8 cellular contexts compared by ENCODE assay signal in genomic region chr1:17653728-17654351, GRCh38.
A peak's percentile ranks its signal among the peaks of the same experiment; 100 is the strongest.
DNase-seq lines count a peak whose midpoint lies in the region; ATAC-seq and TF ChIP-seq lines count a peak whose summit lies in the region.

No MANE protein-coding gene starts in this region.

- H3K4me1 Mint-ChIP-seq in WTC11 (no peaks in the 10 kb centered on the region), osteocyte (ENCODE audit: unreplicated experiment) (peaks cover 11% of the 10 kb centered on the region)

- H3K36me3 Mint-ChIP-seq in WTC11 (peaks cover 21% of the 10 kb centered on the region), osteocyte (ENCODE audit: unreplicated experiment) (peaks cover 18% of the 10 kb centered on the region)

- TF ChIP-seq CTCF in WTC11 (IDR thresholded peaks at IDR 0.05) (peak; percentile 61; the same call in 1 of the 2 replicates), osteocyte (IDR thresholded peaks at IDR 0.05) (peak; percentile 89)

- H3K9me3 Mint-ChIP-seq in WTC11 (no peaks in the 10 kb centered on the region), osteocyte (ENCODE audit: unreplicated experiment) (no peaks in the 10 kb centered on the region)

- H3K27me3 Mint-ChIP-seq in WTC11 (ENCODE audit: low read depth) (no peaks in the 10 kb centered on the region), osteocyte (ENCODE audit: unreplicated experiment) (no peaks in the 10 kb centered on the region)

- CTCF ChIA-PET in WTC11 (lab: Charles Lee), result interaction anchor here (0.7 to 3.0 kb wide), 11 partner anchors 8 to 581 kb away, joined by 3 to 22 read pairs (median 4); no protein-coding TSS in a partner anchor

- H3K4me3 Mint-ChIP-seq in WTC11 (no peak overlapping the region), osteocyte (ENCODE audit: unreplicated experiment) (no peak overlapping the region)

- POLR2A ChIA-PET in WTC11 (lab: Charles Lee), result interaction anchor here (0.6 kb wide), 1 partner anchor 935 kb away, joined by 3 read pairs; no protein-coding TSS in a partner anchor

- DNase-seq in NCI-H748 (lab: John Stamatoyannopoulos, UW; ENCODE audit: unreplicated experiment) (peak; percentile 20), NCI-H748 treated with DMSO at 0.1 percent for 48 hours (lab: John Stamatoyannopoulos, UW) (no peak), MV-4-11 (lab: John Stamatoyannopoulos, UW) (peak; percentile 21), WTC11 (ENCODE audit: low spot score) (peak; percentile 72), fibroblast of gingiva (ENCODE audit: low read depth) (peak; percentile 33), osteocyte (ENCODE audit: extremely low spot score, unreplicated experiment) (no peak), ureter (ENCODE audit: low spot score) (no peak)

- ATAC-seq in WTC11, result peak; percentile 87
- ATAC-seq in HG02642 (IDR thresholded peaks at IDR 0.05; ENCODE audit: poor library complexity, unreplicated experiment), result no peak

- H3K27ac Mint-ChIP-seq in WTC11 (no peak overlapping the region), osteocyte (ENCODE audit: unreplicated experiment) (peak overlapping the region; percentile 41)

TF ChIP-seq in WTC11, 78 proteins besides CTCF, POLR2A, EP300 and RAD21:
- TF ChIP-seq USF2 (CRISPR knock-in tag; IDR thresholded peaks at IDR 0.05), result no peak
- no peak for TF ChIP-seq ELF4 (CRISPR knock-in tag; IDR thresholded peaks at IDR 0.05; ENCODE audit: low read depth)
- TF ChIP-seq JUN (CRISPR knock-in tag; IDR thresholded peaks at IDR 0.05), result no peak
- TF ChIP-seq RELA (CRISPR knock-in tag; IDR thresholded peaks at IDR 0.05; ENCODE audit: borderline replicate concordance), result no peak
TF ChIP-seq in WTC11: peak in this region for 0.

Comparison
In these comparisons a context has a peak if more than half of its experiments do, and no peak if none do; other contexts are left out.
1. DNase-seq: peak in NCI-H748 (single experiment), MV-4-11 (single experiment), WTC11 (single experiment) and fibroblast of gingiva (single experiment); none in NCI-H748 treated with DMSO at 0.1 percent for 48 hours (single experiment), osteocyte (single experiment) and ureter (single experiment).